8 cellular contexts compared by ENCODE assay signal in the genomic region with DNA sequence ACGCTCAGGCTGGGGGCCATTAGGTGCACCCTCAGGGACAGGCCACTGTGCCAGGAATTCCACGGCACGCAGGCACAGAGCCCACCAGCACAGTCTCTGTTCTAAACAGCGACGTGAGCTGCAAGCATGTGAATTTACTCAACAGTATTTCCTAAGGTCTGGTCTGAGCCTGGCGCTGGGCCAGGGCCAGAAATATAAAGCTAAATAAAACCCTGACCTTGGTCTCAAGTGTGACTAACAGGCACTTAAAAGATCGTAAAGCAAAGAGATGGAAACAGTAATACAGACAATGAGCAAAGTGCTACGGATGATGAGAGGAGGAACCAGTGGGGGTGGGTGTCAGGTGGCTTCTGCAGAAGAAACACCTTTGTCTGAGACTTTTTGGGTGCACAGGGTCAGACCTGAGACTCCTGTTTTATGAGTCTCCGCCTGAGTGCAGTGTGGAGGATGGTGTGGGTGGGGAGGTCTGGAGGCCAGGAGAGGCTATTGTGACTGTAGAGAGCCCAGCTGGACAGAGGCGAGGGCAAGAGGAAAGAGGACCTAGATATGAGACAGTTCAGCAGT. TPM values are rescaled to one million over a fixed set of nuclear protein-coding genes. Genes with fewer than 3 reads are reported as not detected.
DNase-seq lines count a peak whose midpoint lies in the region; ATAC-seq and TF ChIP-seq lines count a peak whose summit lies in the region.

No MANE protein-coding gene starts in this region.

- H3K4me1 ChIP-seq in thoracic aorta (ENCODE audit: control insufficient read depth in 1 of 2, low read depth in 2 of 2) (peaks cover 12 to 30% of the 10 kb centered on the region in 2 donors), esophagus muscularis mucosa (peaks cover 14 to 24% (median 19%) of the 10 kb centered on the region in 4 donors)

- H3K4me3 ChIP-seq in thoracic aorta, result no peak overlapping the region
- no peak overlapping the region for H3K4me3 ChIP-seq in esophagus muscularis mucosa

- ATAC-seq in left ventricle myocardium superior (peak; percentile 77), thoracic aorta (ENCODE audit: insufficient number of reproducible peaks, low FRiP score, low read depth) (peak; percentile 14), HG02885 (IDR thresholded peaks at IDR 0.05; ENCODE audit: poor library complexity, unreplicated experiment) (no peak)

- H3K36me3 Mint-ChIP-seq in activated CD4-positive, alpha-beta memory T cell treated with anti-CD3 and anti-CD28 coated beads, Interleukin-2, amount 10 ng/mL, durations not matched to agents 7 days and 5 days (ENCODE audit: low read depth), result peaks cover 16% of the 10 kb centered on the region
- H3K36me3 Mint-ChIP-seq in activated CD4-positive, alpha-beta memory T cell treated with anti-CD3 and anti-CD28 coated beads for 36 hours, result peaks cover 42% of the 10 kb centered on the region

- no peak for DNase-seq in activated CD4-positive, alpha-beta memory T cell treated with anti-CD3 and anti-CD28 coated beads, Interleukin-2, amount 10 ng/mL, durations not matched to agents 7 days and 5 days
- DNase-seq in activated CD4-positive, alpha-beta memory T cell treated with anti-CD3 and anti-CD28 coated beads for 36 hours, result no peak
- DNase-seq in SHP77 treated with DMSO at 0.1 percent for 48 hours (lab: John Stamatoyannopoulos, UW), result peak; percentile 12
- DNase-seq in left ventricle myocardium superior, result peak; percentile 84
- DNase-seq in thoracic aorta (ENCODE audit: low spot score), result peak; percentile 30
- DNase-seq in pons (ENCODE audit: low spot score), result no peak
- no peak for DNase-seq in esophagus muscularis mucosa (ENCODE audit: extremely low spot score)

- H3K36me3 ChIP-seq in thoracic aorta, result no peaks in the 10 kb centered on the region
- H3K36me3 ChIP-seq in esophagus muscularis mucosa, result no peaks in the 10 kb centered on the region

- no peaks in the 10 kb centered on the region for H3K27me3 Mint-ChIP-seq in activated CD4-positive, alpha-beta memory T cell treated with anti-CD3 and anti-CD28 coated beads, Interleukin-2, amount 10 ng/mL, durations not matched to agents 7 days and 5 days
- no peaks in the 10 kb centered on the region for H3K27me3 Mint-ChIP-seq in activated CD4-positive, alpha-beta memory T cell treated with anti-CD3 and anti-CD28 coated beads for 36 hours

- peaks cover 11% of the 10 kb centered on the region for H3K4me1 Mint-ChIP-seq in activated CD4-positive, alpha-beta memory T cell treated with anti-CD3 and anti-CD28 coated beads, Interleukin-2, amount 10 ng/mL, durations not matched to agents 7 days and 5 days
- H3K4me1 Mint-ChIP-seq in activated CD4-positive, alpha-beta memory T cell treated with anti-CD3 and anti-CD28 coated beads for 36 hours (ENCODE audit: low read depth), result peaks cover 6% of the 10 kb centered on the region

- no peak overlapping the region for H3K4me3 Mint-ChIP-seq in activated CD4-positive, alpha-beta memory T cell treated with anti-CD3 and anti-CD28 coated beads, Interleukin-2, amount 10 ng/mL, durations not matched to agents 7 days and 5 days
- no peak overlapping the region for H3K4me3 Mint-ChIP-seq in activated CD4-positive, alpha-beta memory T cell treated with anti-CD3 and anti-CD28 coated beads for 36 hours

- CTCF ChIA-PET in activated CD4-positive, alpha-beta memory T cell treated with anti-CD3 and anti-CD28 coated beads, Interleukin-2, amount 10 ng/mL, durations not matched to agents 7 days and 5 days (lab: Charles Lee), result no interaction called here
- CTCF ChIA-PET in activated CD4-positive, alpha-beta memory T cell treated with anti-CD3 and anti-CD28 coated beads for 36 hours (lab: Charles Lee), result no interaction called here

- TF ChIP-seq EP300 in esophagus muscularis mucosa (IDR thresholded peaks at IDR 0.05), result no peak

- peak overlapping the region; percentile 27 for H3K27ac Mint-ChIP-seq in activated CD4-positive, alpha-beta memory T cell treated with anti-CD3 and anti-CD28 coated beads, Interleukin-2, amount 10 ng/mL, durations not matched to agents 7 days and 5 days
- H3K27ac Mint-ChIP-seq in activated CD4-positive, alpha-beta memory T cell treated with anti-CD3 and anti-CD28 coated beads for 36 hours, result no peak overlapping the region

- H3K9me3 ChIP-seq in thoracic aorta (no peaks in the 10 kb centered on the region), esophagus muscularis mucosa (no peaks in the 10 kb centered on the region)

- H3K27ac ChIP-seq in thoracic aorta (peak overlapping the region; percentile 1 to 45), esophagus muscularis mucosa (replicated peaks in 1 of 4) (no peak overlapping the region)

- TF ChIP-seq POLR2A in esophagus muscularis mucosa (IDR thresholded peaks at IDR 0.05; ENCODE audit: low read depth), result no peak

- H3K27me3 ChIP-seq in thoracic aorta (replicated peaks; ENCODE audit: insufficient read depth) (no peaks in the 10 kb centered on the region), esophagus muscularis mucosa (no peaks in the 10 kb centered on the region)

- no peak for TF ChIP-seq CTCF in thoracic aorta (IDR thresholded peaks at IDR 0.05)
- TF ChIP-seq CTCF in esophagus muscularis mucosa (IDR thresholded peaks at IDR 0.05), result no peak

- intact Hi-C loops in activated CD4-positive, alpha-beta memory T cell treated with anti-CD3 and anti-CD28 coated beads for 36 hours (cut with micrococcal nuclease), result no loop called here
- intact Hi-C loops in left ventricle myocardium superior (cut with micrococcal nuclease) (no loop called here), esophagus muscularis mucosa (cut with DNase I) (no loop called here)

- POLR2A ChIA-PET in activated CD4-positive, alpha-beta memory T cell treated with anti-CD3 and anti-CD28 coated beads, Interleukin-2, amount 10 ng/mL, durations not matched to agents 7 days and 5 days (lab: Charles Lee), result no interaction called here
- POLR2A ChIA-PET in activated CD4-positive, alpha-beta memory T cell treated with anti-CD3 and anti-CD28 coated beads for 36 hours (lab: Charles Lee), result no interaction called here

- 42% methylated on average over 8 of the region's 10 CpGs for WGBS in esophagus muscularis mucosa

- no peaks in the 10 kb centered on the region for H3K9me3 Mint-ChIP-seq in activated CD4-positive, alpha-beta memory T cell treated with anti-CD3 and anti-CD28 coated beads, Interleukin-2, amount 10 ng/mL, durations not matched to agents 7 days and 5 days
- H3K9me3 Mint-ChIP-seq in activated CD4-positive, alpha-beta memory T cell treated with anti-CD3 and anti-CD28 coated beads for 36 hours, result no peaks in the 10 kb centered on the region

RNA-seq across cellular contexts. Expression of gene EDN2, which starts 53.4 kb away (rescaled TPM):
- total RNA-seq in activated CD4-positive, alpha-beta memory T cell treated with anti-CD3 and anti-CD28 coated beads, Interleukin-2, amount 10 ng/mL, durations not matched to agents 7 days and 5 days, result not detected
- total RNA-seq in activated CD4-positive, alpha-beta memory T cell treated with anti-CD3 and anti-CD28 coated beads for 36 hours, result not detected
- 0.27 TPM for total RNA-seq in left ventricle myocardium superior
- total RNA-seq in thoracic aorta, result not detected
- 1 to 10 TPM in 1 of 4 donors, under 1 TPM in 1, not detected in 2; 0.40 to 1.2 TPM for total RNA-seq in esophagus muscularis mucosa

Comparison
In these comparisons a context has a peak if more than half of its experiments do, and no peak if none do; other contexts are left out.
1. DNase-seq: peak in SHP77 treated with DMSO at 0.1 percent for 48 hours (single experiment), left ventricle myocardium superior (single experiment) and thoracic aorta (single experiment); none in activated CD4-positive, alpha-beta memory T cell treated with anti-CD3 and anti-CD28 coated beads, Interleukin-2, amount 10 ng/mL, durations not matched to agents 7 days and 5 days (single experiment), activated CD4-positive, alpha-beta memory T cell treated with anti-CD3 and anti-CD28 coated beads for 36 hours (single experiment), pons (single experiment) and esophagus muscularis mucosa (single experiment).
2. H3K27ac ChIP-seq: peak in thoracic aorta (2 of 2); none in esophagus muscularis mucosa (0 of 4).